Comparison of ENCODE assay signal across 20 cellular contexts in genomic region chr15:38691365-38691764, GRCh38.
A peak's percentile ranks its signal among the peaks of the same experiment; 100 is the strongest.
DNase-seq lines count a peak whose midpoint lies in the region; FAIRE-seq and TF ChIP-seq lines count a peak whose summit lies in the region.
"Had no signal": no experiment of that assay in that cellular context is flagged by ENCODE, and none has a peak within 500 bp of the region (broad histone marks: within the 10 kb centered on the region; RNA-seq: fewer than 3 reads in every experiment).

No MANE protein-coding gene starts in this region.

- no peak overlapping the region for H2AFZ ChIP-seq in osteoblast (ENCODE audit: low read length)
- H2AFZ ChIP-seq: PC-9 had no signal

- no peak overlapping the region for H3K4me2 ChIP-seq in osteoblast (ENCODE audit: insufficient read depth, low read length)
- H3K4me2 ChIP-seq: PC-9 had no signal

- no peaks in the 10 kb centered on the region for H3K27me3 Mint-ChIP-seq in activated T-cell treated with anti-CD3 and anti-CD28 coated beads, Interleukin-2, amount 50 U/mL, for 24 hours
- no peaks in the 10 kb centered on the region for H3K27me3 Mint-ChIP-seq in activated naive CD8-positive, alpha-beta T cell
- H3K27me3 Mint-ChIP-seq in mesothelial cell of epicardium (ENCODE audit: low read depth), result no peaks in the 10 kb centered on the region

- no peaks in the 10 kb centered on the region for H4K20me1 ChIP-seq in osteoblast (ENCODE audit: insufficient read depth, low read length)

- TF ChIP-seq CTCF in osteoblast (IDR thresholded peaks at IDR 0.05; ENCODE audit: extremely low read depth, low read depth, low read length) (no peak), mesothelial cell of epicardium (IDR thresholded peaks at IDR 0.05; ENCODE audit: unreplicated experiment) (no peak)

- FAIRE-seq in GM19239 (lab: Jason Lieb, UNC), result peak; percentile 26

- no peaks in the 10 kb centered on the region for H3K27me3 ChIP-seq in MG63
- no peaks in the 10 kb centered on the region for H3K27me3 ChIP-seq in osteoblast (ENCODE audit: insufficient read depth, low read length)
- H3K27me3 ChIP-seq: dorsolateral prefrontal cortex, esophagus squamous epithelium, heart left ventricle, neutrophil, right lobe of liver, tibial nerve had no signal

- peaks cover 82% of the 10 kb centered on the region for H3K4me1 Mint-ChIP-seq in activated T-cell treated with anti-CD3 and anti-CD28 coated beads, Interleukin-2, amount 50 U/mL, for 24 hours (ENCODE audit: low read depth)
- H3K4me1 Mint-ChIP-seq in activated naive CD8-positive, alpha-beta T cell (ENCODE audit: low read depth), result peaks cover 73% of the 10 kb centered on the region
- H3K4me1 Mint-ChIP-seq in mesothelial cell of epicardium, result peaks cover 42% of the 10 kb centered on the region

- H3K4me3 ChIP-seq in MG63, result no peak overlapping the region
- H3K4me3 ChIP-seq in osteoblast (ENCODE audit: insufficient read depth, low read length), result no peak overlapping the region
- H3K4me3 ChIP-seq: dorsolateral prefrontal cortex, esophagus squamous epithelium, heart left ventricle, PC-9, right lobe of liver, SK-N-MC, tibial nerve had no signal

- H3K4me1 ChIP-seq in osteoblast (ENCODE audit: insufficient read depth, low read length), result no peaks in the 10 kb centered on the region
- H3K4me1 ChIP-seq: right lobe of liver had no signal

- no peak overlapping the region for H3K27ac ChIP-seq in osteoblast (ENCODE audit: low read depth, low read length)
- H3K27ac ChIP-seq: heart left ventricle, neutrophil, PC-9, right lobe of liver, SK-N-MC, tibial nerve, VCaP had no signal

- H3K4me3 Mint-ChIP-seq in activated T-cell treated with anti-CD3 and anti-CD28 coated beads, Interleukin-2, amount 50 U/mL, for 24 hours, result no peak overlapping the region
- H3K4me3 Mint-ChIP-seq in activated naive CD8-positive, alpha-beta T cell, result no peak overlapping the region
- no peak overlapping the region for H3K4me3 Mint-ChIP-seq in mesothelial cell of epicardium
- H3K4me3 Mint-ChIP-seq: CD8-positive, alpha-beta T cell; H9 had no signal

- H3K79me2 ChIP-seq in osteoblast (ENCODE audit: insufficient read depth, low read length), result no peaks in the 10 kb centered on the region

- H3K36me3 ChIP-seq in MG63, result no peaks in the 10 kb centered on the region
- no peaks in the 10 kb centered on the region for H3K36me3 ChIP-seq in osteoblast (ENCODE audit: insufficient read depth, low read length)
- H3K36me3 ChIP-seq: esophagus squamous epithelium, heart left ventricle, neutrophil, right lobe of liver, tibial nerve had no signal

- no peaks in the 10 kb centered on the region for H3K36me3 Mint-ChIP-seq in activated T-cell treated with anti-CD3 and anti-CD28 coated beads, Interleukin-2, amount 50 U/mL, for 24 hours (ENCODE audit: low read depth)
- no peaks in the 10 kb centered on the region for H3K36me3 Mint-ChIP-seq in activated naive CD8-positive, alpha-beta T cell
- no peaks in the 10 kb centered on the region for H3K36me3 Mint-ChIP-seq in mesothelial cell of epicardium
- H3K36me3 Mint-ChIP-seq: CD8-positive, alpha-beta T cell had no signal

- H3K9me3 Mint-ChIP-seq in activated T-cell treated with anti-CD3 and anti-CD28 coated beads, Interleukin-2, amount 50 U/mL, for 24 hours, result no peaks in the 10 kb centered on the region
- H3K9me3 Mint-ChIP-seq in activated naive CD8-positive, alpha-beta T cell (ENCODE audit: low read depth), result no peaks in the 10 kb centered on the region
- H3K9me3 Mint-ChIP-seq in mesothelial cell of epicardium, result peaks cover 3% of the 10 kb centered on the region
- H3K9me3 Mint-ChIP-seq: CD8-positive, alpha-beta T cell; H9 had no signal

- H3K9me3 ChIP-seq in MG63 (no peaks in the 10 kb centered on the region), osteoblast (ENCODE audit: low read depth, low read length) (no peaks in the 10 kb centered on the region)
- H3K9me3 ChIP-seq: esophagus squamous epithelium, heart left ventricle, neutrophil, right lobe of liver, tibial nerve had no signal

- H3K27ac Mint-ChIP-seq in activated T-cell treated with anti-CD3 and anti-CD28 coated beads, Interleukin-2, amount 50 U/mL, for 24 hours, result peak overlapping the region; percentile 80
- peak overlapping the region; percentile 90 for H3K27ac Mint-ChIP-seq in activated naive CD8-positive, alpha-beta T cell
- H3K27ac Mint-ChIP-seq in mesothelial cell of epicardium, result no peak overlapping the region
- H3K27ac Mint-ChIP-seq: H9 had no signal

- no peak for DNase-seq in activated T-cell treated with anti-CD3 and anti-CD28 coated beads, Interleukin-2, amount 50 U/mL, for 24 hours
- no peak for DNase-seq in activated T-cell treated with anti-CD3 and anti-CD28 coated beads, Interleukin-2, amount 50 U/mL, for 1 hour
- DNase-seq in GM19239 (ENCODE audit: insufficient read length, low spot score) (no peak), renal cortical epithelial cell (ENCODE audit: low read depth) (peak; percentile 40), MG63 (no peak), osteoblast (ENCODE audit: insufficient read length, low spot score, missing footprints) (no peak), mesothelial cell of epicardium (ENCODE audit: low spot score in 2 of 2, unreplicated experiment in 2 of 2) (no peak)
- DNase-seq: esophagus squamous epithelium, NCI-H2029 had no signal
